ENCODE assay signal across 18 cellular contexts in genomic region chr2:157872791-157873190, GRCh38. TPM values are rescaled to one million over a fixed set of nuclear protein-coding genes. Genes with fewer than 3 reads are reported as not detected.
A peak's percentile ranks its signal among the peaks of the same experiment; 100 is the strongest.
DNase-seq lines count a peak whose midpoint lies in the region; ATAC-seq, FAIRE-seq and TF ChIP-seq lines count a peak whose summit lies in the region.
"Had no signal": no experiment of that assay in that cellular context is flagged by ENCODE, and none has a peak within 500 bp of the region (broad histone marks: within the 10 kb centered on the region; RNA-seq: fewer than 3 reads in every experiment).

No MANE protein-coding gene starts in this region.

- no peaks in the 10 kb centered on the region for H3K36me3 Mint-ChIP-seq in immature natural killer cell

- no peaks in the 10 kb centered on the region for H3K27me3 ChIP-seq in liver (ENCODE audit: control insufficient read depth in 4 of 4, insufficient read depth in 4 of 4, low read length in 3 of 4)
- H3K27me3 ChIP-seq in HepG2 (ENCODE audit: control insufficient read depth in 1 of 2, insufficient read depth in 2 of 2, low read length in 2 of 2) = peaks cover 0 to 11% of the 10 kb centered on the region in 2 experiments; a peak in 1 of 5 replicates
- H3K27me3 ChIP-seq in RWPE2 (ENCODE audit: insufficient read depth, poor library complexity, severe bottlenecking) = no peaks in the 10 kb centered on the region
- no peaks in the 10 kb centered on the region for H3K27me3 ChIP-seq in psoas muscle (ENCODE audit: insufficient read depth in 3 of 3, low read length in 2 of 3)
- H3K27me3 ChIP-seq in PC-9 (ENCODE audit: insufficient read depth, low read depth) = no peaks in the 10 kb centered on the region
- H3K27me3 ChIP-seq: BLaER1 had no signal

- no peaks in the 10 kb centered on the region for H3K9me3 Mint-ChIP-seq in immature natural killer cell
- H3K9me3 Mint-ChIP-seq: CD8-positive, alpha-beta memory T cell had no signal

- DNase-seq in HepG2 (ENCODE audit: low spot score) (no peak), RWPE2 (ENCODE audit: low spot score) (no peak), epithelial cell of esophagus (ENCODE audit: low read depth) (peak; percentile 76), psoas muscle (no peak), PC-9 (no peak), immature natural killer cell (no peak), RPMI8226 (no peak)
- DNase-seq: CD8-positive, alpha-beta memory T cell; GOT3; NCI-H1105 treated with DMSO at 0.1 percent for 48 hours; NCI-H1694; NCI-H2081 treated with DMSO at 0.1 percent for 48 hours; NK-92 treated with Interleukin-12 subunit alpha and Interleukin-12 subunit beta, amount 100 ng/mL, for 24 hours had no signal

- in situ Hi-C loops in HepG2 (cut with HindIII; ENCODE audit: extremely low pct_ligation_motif_present, low pct_unique_long_range_greater_than_20kb) = no loop called here

- POLR2A ChIA-PET in HepG2 (lab: Yijun Ruan, JAX) (no interaction called here), PC-9 (lab: Charles Lee; ENCODE audit: unreplicated experiment) (no interaction called here)

- TF ChIP-seq CTCF in liver (IDR thresholded peaks at IDR 0.05; ENCODE audit: low read depth, low read length, missing input control) = no peak
- TF ChIP-seq CTCF in HepG2 (CRISPR knock-in tag; IDR thresholded peaks at IDR 0.05) = no peak
- no peak for TF ChIP-seq CTCF in RWPE2 (IDR thresholded peaks at IDR 0.05; ENCODE audit: poor library complexity, severe bottlenecking)
- TF ChIP-seq CTCF in epithelial cell of esophagus (IDR thresholded peaks at IDR 0.05; ENCODE audit: insufficient read depth, low read depth, low read length, missing control alignments) = no peak
- TF ChIP-seq CTCF in psoas muscle (IDR thresholded peaks at IDR 0.05) = no peak
- no peak for TF ChIP-seq CTCF in PC-9 (conservative IDR thresholded peaks at IDR 0.05)

- CTCF ChIA-PET in HepG2 (lab: Yijun Ruan, JAX; ENCODE audit: low intra/inter-chr PET ratio, low total read pairs) (no interaction called here), PC-9 (lab: Charles Lee) (no interaction called here)

- no peak overlapping the region for H3K27ac Mint-ChIP-seq in immature natural killer cell

- H3K9me2 ChIP-seq in PC-9 (ENCODE audit: insufficient read depth) = no peaks in the 10 kb centered on the region

- H3K4me2 ChIP-seq in HepG2 (ENCODE audit: low read depth, low read length) (no peak overlapping the region), PC-9 (no peak overlapping the region)
- H3K4me2 ChIP-seq: A549, BLaER1 had no signal

- TF ChIP-seq POLR2A in HepG2 (IDR thresholded peaks at IDR 0.05; ENCODE audit: insufficient read depth in 1 of 2, low read depth in 2 of 2, low read length in 2 of 2) = no peak

- peaks cover 0 to 9% (median 0%) of the 10 kb centered on the region in 3 donors for H3K27me3 Mint-ChIP-seq in immature natural killer cell (ENCODE audit: low read depth in 3 of 3)
- H3K27me3 Mint-ChIP-seq: CD8-positive, alpha-beta memory T cell had no signal

- no peak for FAIRE-seq in HepG2 (lab: Jason Lieb, UNC)
- FAIRE-seq: A549, D721Med had no signal

- no peak overlapping the region for H3K9ac ChIP-seq in liver (ENCODE audit: low read depth in 1 of 2, low read length in 2 of 2)
- H3K9ac ChIP-seq in HepG2 (ENCODE audit: insufficient read depth, low read depth, low read length) = no peak overlapping the region
- H3K9ac ChIP-seq: BLaER1 had no signal

- H3K4me1 ChIP-seq in liver (ENCODE audit: control insufficient read depth in 4 of 4, insufficient read depth in 4 of 4, low read length in 3 of 4) (peaks cover 16 to 68% (median 49%) of the 10 kb centered on the region in 4 donors), HepG2 (ENCODE audit: insufficient read depth, low read length) (peaks cover 46% of the 10 kb centered on the region), RWPE2 (ENCODE audit: insufficient read depth, poor library complexity, severe bottlenecking) (peaks cover 23% of the 10 kb centered on the region), psoas muscle (peaks cover 66% of the 10 kb centered on the region), PC-9 (replicated peaks; ENCODE audit: insufficient read depth) (peaks cover 4% of the 10 kb centered on the region; the same call in 1 of the 2 replicates)

- no peaks in the 10 kb centered on the region for H4K20me1 ChIP-seq in HepG2 (ENCODE audit: insufficient read depth, low read length)
- H4K20me1 ChIP-seq in PC-9 (ENCODE audit: insufficient read depth) = no peaks in the 10 kb centered on the region

- H3K36me3 ChIP-seq in liver (ENCODE audit: control insufficient read depth in 4 of 4, insufficient read depth in 3 of 4, low read depth in 1 of 4, low read length in 3 of 4) = no peaks in the 10 kb centered on the region
- no peaks in the 10 kb centered on the region for H3K36me3 ChIP-seq in HepG2 (replicated peaks in 1 of 2; ENCODE audit: control insufficient read depth in 1 of 2, insufficient read depth in 2 of 2, low read length in 2 of 2)
- peaks cover 6% of the 10 kb centered on the region; the same call in 1 of the 2 replicates for H3K36me3 ChIP-seq in RWPE2 (ENCODE audit: low read depth)
- no peaks in the 10 kb centered on the region for H3K36me3 ChIP-seq in psoas muscle (ENCODE audit: insufficient read depth in 1 of 2, low read depth in 1 of 2)
- no peaks in the 10 kb centered on the region for H3K36me3 ChIP-seq in PC-9 (ENCODE audit: low read depth)
- H3K36me3 ChIP-seq: BLaER1 had no signal

- H3K9me3 ChIP-seq in liver (ENCODE audit: control insufficient read depth in 4 of 4, low read length in 3 of 4) = no peaks in the 10 kb centered on the region
- H3K9me3 ChIP-seq in HepG2 (ENCODE audit: low read length) = no peaks in the 10 kb centered on the region
- H3K9me3 ChIP-seq in RWPE2 (ENCODE audit: severe bottlenecking) = no peaks in the 10 kb centered on the region
- H3K9me3 ChIP-seq in psoas muscle = no peaks in the 10 kb centered on the region
- no peaks in the 10 kb centered on the region for H3K9me3 ChIP-seq in PC-9 (ENCODE audit: insufficient read depth, low read depth)
- H3K9me3 ChIP-seq: A549, BLaER1 had no signal

- H3K4me3 ChIP-seq in liver (ENCODE audit: low read depth in 1 of 3, low read length in 3 of 3) (no peak overlapping the region), HepG2 (replicated peaks in 1 of 3; ENCODE audit: insufficient read depth in 1 of 3, low read depth in 2 of 3, low read length in 3 of 3) (no peak overlapping the region), RWPE2 (ENCODE audit: severe bottlenecking) (no peak overlapping the region), epithelial cell of esophagus (ENCODE audit: low read length) (no peak overlapping the region), psoas muscle (peak overlapping the region; percentile 88), PC-9 (no peak overlapping the region)
- H3K4me3 ChIP-seq: A549, BLaER1, K562 had no signal

- intact Hi-C loops in HepG2 (cut with micrococcal nuclease; ENCODE audit: unreplicated experiment) = loop anchor here (10.0 kb wide), 1 partner anchor 248 kb away; the partner anchor contains the start of gene ACVR1C
- intact Hi-C loops in psoas muscle (cut with DNase I) = loop anchor here (5.0 to 10.0 kb wide), 2 partner anchors 35 to 882 kb away; no protein-coding TSS in a partner anchor
- intact Hi-C loops in PC-9 (cut with micrococcal nuclease; ENCODE audit: unreplicated experiment) = no loop called here

- TF ChIP-seq RAD21 in liver (IDR thresholded peaks at IDR 0.05) (no peak), HepG2 (CRISPR knock-in tag; IDR thresholded peaks at IDR 0.05) (no peak)

- H2AFZ ChIP-seq in HepG2 (ENCODE audit: low read length) = no peak overlapping the region
- H2AFZ ChIP-seq in PC-9 = no peak overlapping the region

- H3K79me2 ChIP-seq in HepG2 (ENCODE audit: insufficient read depth, low read length) = no peaks in the 10 kb centered on the region
- peaks cover 14% of the 10 kb centered on the region for H3K79me2 ChIP-seq in PC-9 (ENCODE audit: low read depth)

- BruUV-seq in HepG2 (replicated peaks; lab: Mats Ljungman, UMichigan) = no TSS peak
- BruUV-seq in PC-9 (replicated peaks; lab: Mats Ljungman, UMichigan) = no TSS peak

- no peak overlapping the region for H3K4me3 Mint-ChIP-seq in immature natural killer cell

- H3K27ac ChIP-seq in liver (ENCODE audit: low read depth in 1 of 2, low read length in 2 of 2) (peak overlapping the region; percentile 43 to 90), HepG2 (ENCODE audit: extremely low read length, insufficient read depth, low read length) (no peak overlapping the region), RWPE2 (ENCODE audit: poor library complexity, severe bottlenecking) (peak overlapping the region; percentile 19), psoas muscle (peak overlapping the region; percentile 7), PC-9 (no peak overlapping the region)
- H3K27ac ChIP-seq: A549, BLaER1 had no signal

- peaks cover 16 to 17% of the 10 kb centered on the region in 2 donors for H3K4me1 Mint-ChIP-seq in immature natural killer cell

- ATAC-seq in HepG2 (no peak), RWPE2 (ENCODE audit: low read depth) (peak; percentile 15; the same call in 2 of the 3 replicates), psoas muscle (no peak)
- ATAC-seq: A549, K562 had no signal

- WGBS in liver = 96% methylated on average over 2 of the region's 2 CpGs
- WGBS in HepG2 (ENCODE audit: low lambda C conversion rate) = 98% methylated on average over 2 of the region's 2 CpGs
- WGBS in psoas muscle, 3 donors = 96 to 100% (median 99%) methylated on average over 2 of the region's 2 CpGs

- H3F3A ChIP-seq in PC-9 (ENCODE audit: insufficient read depth, low read depth) = peaks cover 9% of the 10 kb centered on the region; the same call in 1 of the 2 replicates

- TF ChIP-seq EP300 in HepG2 (IDR thresholded peaks at IDR 0.05; ENCODE audit: low read depth in 2 of 2, low read length in 2 of 2) = no peak
- TF ChIP-seq EP300 in HepG2 (CRISPR knock-in tag; IDR thresholded peaks at IDR 0.05; ENCODE audit: borderline replicate concordance) = no peak

RNA-seq across cellular contexts. Expression of gene ACVR1, which starts 3.3 kb away (rescaled TPM):
- total RNA-seq in liver (10 to 100 TPM in 1 of 2 donors, 1 to 10 TPM in 1; 9.3 to 20.4 TPM), HepG2 (2016; rRNA removed; fragmentation: Illumina TruSeq; extraction: Trizol) (2.3 and 2.8 TPM in 2 replicates), psoas muscle (10 to 100 TPM; 23.6 to 28.0 (median 25.4) TPM), PC-9 (2021) (8.6 and 8.9 TPM in 2 replicates)
- polyA plus RNA-seq in liver (1 to 10 TPM; 6.2 to 7.7 TPM), HepG2 (2011; rRNA removed) (5.4 and 6.9 TPM in 2 replicates), psoas muscle (10 to 100 TPM in 2 of 3 donors, 1 to 10 TPM in 1; 9.5 to 24.1 (median 14.9) TPM), immature natural killer cell (1 to 10 TPM in 2 of 3 donors, under 1 TPM in 1; 0.46 to 1.4 (median 1.1) TPM)
- 1.3 and 1.7 TPM in 2 replicates for total RNA-seq in HepG2 (2016; cell fraction: cytosol; rRNA removed; fragmentation: Illumina TruSeq; extraction: Trizol; ENCODE audit: low read depth)
- total RNA-seq in HepG2 (2016; cell fraction: insoluble cytoplasmic fraction; rRNA removed; fragmentation: Illumina TruSeq; extraction: Trizol) = 2.7 and 3.8 TPM in 2 replicates
- total RNA-seq in HepG2 (2016; cell fraction: membrane; rRNA removed; fragmentation: Illumina TruSeq; extraction: Trizol) = 3.1 and 3.3 TPM in 2 replicates
- 8.2 and 8.4 TPM in 2 replicates for total RNA-seq in HepG2 (2016; cell fraction: nucleus; rRNA removed; fragmentation: Illumina TruSeq; extraction: Trizol)
- 4.3 and 8.0 TPM in 2 replicates for polyA plus RNA-seq in HepG2 (2011; cell fraction: cytosol; rRNA removed)
- polyA plus RNA-seq in HepG2 (2011; cell fraction: nucleus; rRNA removed) = 5.9 and 6.4 TPM in 2 replicates
- polyA plus RNA-seq in HepG2 (2012) = 8.6 and 9.9 TPM in 2 replicates
- 0.64 and 0.91 TPM in 2 replicates for polyA plus RNA-seq in HepG2 (2016; cell fraction: cytosol; fragmentation: Illumina TruSeq; extraction: Trizol; ENCODE audit: low read depth)
- 4.0 and 4.8 TPM in 2 replicates for polyA plus RNA-seq in HepG2 (2016; cell fraction: insoluble cytoplasmic fraction; fragmentation: Illumina TruSeq; extraction: Trizol; ENCODE audit: low read depth)
- 1.3 and 1.6 TPM in 2 replicates for polyA plus RNA-seq in HepG2 (2016; cell fraction: membrane; fragmentation: Illumina TruSeq; extraction: Trizol; ENCODE audit: low read depth)
- polyA plus RNA-seq in HepG2 (2016; cell fraction: nucleus; fragmentation: Illumina TruSeq; extraction: Trizol; ENCODE audit: insufficient read depth, low read depth) = 11.1 and 11.6 TPM in 2 replicates
- polyA minus RNA-seq in HepG2 (2011; rRNA and poly(A)+ RNA removed; ENCODE audit: low replicate concordance) = 8.0 and 8.3 TPM in 2 replicates
- polyA minus RNA-seq in HepG2 (2011; cell fraction: cytosol; rRNA and poly(A)+ RNA removed) = 6.2 and 10.0 TPM in 2 replicates
- polyA minus RNA-seq in HepG2 (2011; cell fraction: nucleus; rRNA and poly(A)+ RNA removed) = 12.7 and 15.2 TPM in 2 replicates

Comparison
In these comparisons a context has a peak if more than half of its experiments do, and no peak if none do; other contexts are left out.
1. H3K27ac ChIP-seq: peak in liver (2 of 2), RWPE2 (single experiment) and psoas muscle (single experiment); none in HepG2 (single experiment) and PC-9 (single experiment).